Comparison of ENCODE assay signal across 11 cellular contexts in the genomic region with DNA sequence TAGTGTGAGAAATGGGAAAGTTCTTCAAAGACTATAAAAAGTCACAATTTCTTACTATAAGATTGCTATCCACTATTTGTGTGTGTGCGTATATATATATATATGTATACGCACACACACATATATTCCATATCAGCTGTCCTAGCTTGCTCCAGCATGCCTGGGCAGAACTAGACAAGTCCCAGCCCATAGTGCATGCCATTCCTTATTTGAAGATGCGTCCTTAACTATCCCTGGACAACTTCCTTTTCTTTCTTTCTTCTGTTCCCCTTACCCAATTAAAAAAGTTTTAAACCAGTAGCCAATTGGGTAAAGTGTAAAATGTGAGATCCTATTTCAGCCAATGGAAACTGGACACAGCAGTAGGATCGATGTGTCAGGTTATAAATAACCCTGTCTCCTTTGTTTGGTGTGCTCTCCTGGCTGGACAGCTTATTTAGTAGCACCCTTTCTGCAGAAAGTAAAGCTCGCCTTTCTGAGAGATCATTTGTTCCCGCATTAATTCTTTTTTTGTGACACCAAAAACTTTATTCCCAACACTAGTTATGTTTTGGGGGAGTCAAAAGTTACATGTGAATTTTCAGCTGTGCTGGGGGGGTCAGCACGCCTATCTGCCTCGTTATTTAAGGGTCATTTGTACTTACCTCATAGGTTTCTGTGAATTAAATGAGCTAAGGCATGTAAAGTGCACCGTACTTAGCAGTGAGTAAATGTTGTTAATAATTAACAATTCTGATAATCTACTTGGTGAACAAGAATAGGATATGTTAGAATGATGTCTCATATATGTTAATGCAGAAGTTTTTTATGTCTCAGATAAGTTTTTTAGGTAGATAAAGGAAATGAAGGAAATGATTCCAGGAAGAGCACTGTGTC. TPM values are rescaled to one million over a fixed set of nuclear protein-coding genes. Genes with fewer than 3 reads are reported as not detected.
A peak's percentile ranks its signal among the peaks of the same experiment; 100 is the strongest.
DNase-seq lines count a peak whose midpoint lies in the region; ATAC-seq and TF ChIP-seq lines count a peak whose summit lies in the region.
"Had no signal": no experiment of that assay in that cellular context is flagged by ENCODE, and none has a peak within 500 bp of the region (broad histone marks: within the 10 kb centered on the region; RNA-seq: fewer than 3 reads in every experiment).

No MANE protein-coding gene starts in this region.

- no peak for TF ChIP-seq EP300 in tibial nerve (IDR thresholded peaks at IDR 0.05)

- no peak overlapping the region for H3K4me3 ChIP-seq in right lobe of liver
- H3K4me3 ChIP-seq in tibial nerve: no peak overlapping the region
- H3K4me3 ChIP-seq: stomach had no signal

- TF ChIP-seq CTCF in right lobe of liver (IDR thresholded peaks at IDR 0.05) (no peak), tibial nerve (IDR thresholded peaks at IDR 0.05) (no peak)

- H3K27me3 ChIP-seq in right lobe of liver (no peaks in the 10 kb centered on the region), tibial nerve (no peaks in the 10 kb centered on the region)
- H3K27me3 ChIP-seq: stomach had no signal

- ATAC-seq in GM18511 (IDR thresholded peaks at IDR 0.05; ENCODE audit: unreplicated experiment) (peak; percentile 68), GM21423 (IDR thresholded peaks at IDR 0.05; ENCODE audit: unreplicated experiment) (peak; percentile 50), HG03378 (IDR thresholded peaks at IDR 0.05; ENCODE audit: unreplicated experiment) (peak; percentile 56), right lobe of liver (peak in 2 of 4 donors; percentile 19 to 41), HG03442 (IDR thresholded peaks at IDR 0.05; ENCODE audit: unreplicated experiment) (no peak)

- H3K4me1 ChIP-seq in right lobe of liver (peaks cover 3 to 59% (median 20%) of the 10 kb centered on the region in 4 donors), tibial nerve (peaks cover 0 to 27% (median 10%) of the 10 kb centered on the region in 4 donors)

- intact Hi-C loops in right lobe of liver (cut with DNase I): no loop called here

- TF ChIP-seq POLR2A in right lobe of liver (IDR thresholded peaks at IDR 0.05) (no peak), tibial nerve (IDR thresholded peaks at IDR 0.05) (no peak)

- H3K27ac ChIP-seq in right lobe of liver: peak overlapping the region; percentile 79 to 88 (median 79)
- H3K27ac ChIP-seq in tibial nerve: no peak overlapping the region

- no peak for DNase-seq in right lobe of liver
- DNase-seq in NOMO-1 treated with dmso at 0.1 percent for 144 hours (lab: John Stamatoyannopoulos, UW; ENCODE audit: unreplicated experiment): no peak
- no peak for DNase-seq in tibial nerve (ENCODE audit: low spot score in 2 of 2)
- no peak for DNase-seq in HuH-7.5 (ENCODE audit: low spot score)
- DNase-seq: cerebellar nuclear complex; stimulated activated CD4-positive, alpha-beta T cell treated with anti-CD3 and anti-CD28 coated beads, Interleukin-1b, Interleukin-23, amount 100 ng/mL, for 48 hours; stomach had no signal

- no peaks in the 10 kb centered on the region for H3K9me3 ChIP-seq in right lobe of liver
- no peaks in the 10 kb centered on the region for H3K9me3 ChIP-seq in tibial nerve
- H3K9me3 ChIP-seq: stomach had no signal

- H3K36me3 ChIP-seq in right lobe of liver: no peaks in the 10 kb centered on the region
- no peaks in the 10 kb centered on the region for H3K36me3 ChIP-seq in tibial nerve
- H3K36me3 ChIP-seq: stomach had no signal

- WGBS in right lobe of liver (ENCODE audit: insufficient coverage, low coverage, low lambda C conversion rate, missing lambda C conversion rate): 66% methylated on average over 9 of the region's 9 CpGs
- WGBS in tibial nerve, 2 donors: 87 to 94% methylated on average over 9 of the region's 9 CpGs

RNA-seq across cellular contexts. Expression of a gene that starts 40.9 kb away (rescaled TPM):
- total RNA-seq in right lobe of liver (10 to 100 TPM in 5 of 6 experiments, 1 to 10 TPM in 1; 7.1 to 20.9 (median 15.7) TPM), tibial nerve (10 to 100 TPM; 25.9 to 51.0 (median 34.9) TPM)

Comparison
In these comparisons a context has a peak if more than half of its experiments do, and no peak if none do; other contexts are left out.
1. H3K27ac ChIP-seq: peak in right lobe of liver (3 of 3); none in tibial nerve (0 of 4).